Comparison of ENCODE assay signal across 9 cellular contexts in the genomic region with DNA sequence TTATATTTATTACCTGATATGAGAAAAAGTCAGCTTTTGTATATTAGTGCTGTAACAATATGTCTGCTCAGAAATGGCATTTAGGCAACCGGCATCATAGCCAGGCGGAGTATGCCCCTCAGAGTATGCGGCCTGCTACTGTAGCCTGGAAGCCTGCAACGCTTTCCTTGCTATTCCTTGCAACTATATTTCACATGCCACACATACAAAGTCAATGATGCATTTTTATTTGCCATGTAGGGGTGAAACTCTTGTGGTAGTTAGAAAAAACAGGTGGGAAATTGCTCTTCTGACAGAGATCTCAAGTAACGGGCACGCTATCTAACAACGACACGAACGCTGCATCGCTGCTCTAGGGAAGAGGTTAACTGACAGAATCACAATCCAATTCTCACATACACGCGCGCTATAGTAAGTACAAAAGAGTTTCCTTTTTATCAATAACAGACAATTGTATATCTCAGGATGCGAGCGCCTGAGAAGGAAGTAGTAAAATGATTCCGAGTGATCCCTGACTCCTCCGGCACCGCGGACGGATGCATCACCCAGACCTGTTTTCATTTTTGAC. TPM values are rescaled to one million over a fixed set of nuclear protein-coding genes. Genes with fewer than 3 reads are reported as not detected.
DNase-seq lines count a peak whose midpoint lies in the region; ATAC-seq and TF ChIP-seq lines count a peak whose summit lies in the region.
"Had no signal": no experiment of that assay in that cellular context is flagged by ENCODE, and none has a peak within 500 bp of the region (broad histone marks: within the 10 kb centered on the region; RNA-seq: fewer than 3 reads in every experiment).

No MANE protein-coding gene starts in this region.

- H3K4me2 ChIP-seq in H9 (ENCODE audit: insufficient read depth, insufficient read length, low read length): peak overlapping the region; percentile 0

- no peak overlapping the region for H4K5ac ChIP-seq in H9 (ENCODE audit: insufficient read length, low read depth, low read length)

- H3K56ac ChIP-seq in H9 (ENCODE audit: insufficient read length, low read depth, low read length): no peak overlapping the region

- no peak overlapping the region for H3K9ac ChIP-seq in H9 (ENCODE audit: extremely low read depth, insufficient read length, low read length)

- H3K27ac ChIP-seq in H9 (ENCODE audit: insufficient read length, low read depth, low read length) (no peak overlapping the region), ectodermal cell (ENCODE audit: insufficient read depth, low read depth, low read length, poor library complexity, severe bottlenecking) (no peak overlapping the region)
- H3K27ac ChIP-seq: adrenal gland had no signal

- H3K27ac Mint-ChIP-seq in CD14-positive monocyte (no peak overlapping the region), H9 (no peak overlapping the region), nephron progenitor cell (no peak overlapping the region)

- WGBS in H9 (ENCODE audit: extremely low coverage, insufficient read length, low lambda C conversion rate): no CpG with 5 or more reads among the region's 20 CpGs
- WGBS in ectodermal cell, 2 experiments: 2 to 3% methylated on average over 19 to 20 of the region's 20 CpGs

- H4K20me1 ChIP-seq in H9 (ENCODE audit: control insufficient read depth, insufficient read depth, insufficient read length): no peaks in the 10 kb centered on the region

- H3K4me3 Mint-ChIP-seq in CD14-positive monocyte: peak overlapping the region; percentile 16 to 80
- H3K4me3 Mint-ChIP-seq in H9: peak overlapping the region; percentile 14 to 82; a peak in 4 of 5 replicates
- peak overlapping the region; percentile 78 for H3K4me3 Mint-ChIP-seq in nephron progenitor cell

- no peak overlapping the region for H4K8ac ChIP-seq in H9 (replicated peaks; ENCODE audit: insufficient read length, low read depth, low read length)

- H3K9me3 Mint-ChIP-seq in CD14-positive monocyte (peaks cover 0 to 35% (median 4%) of the 10 kb centered on the region in 7 donors), H9 (peaks cover 0 to 8% of the 10 kb centered on the region in 2 experiments; a peak in 3 of 5 replicates), nephron progenitor cell (no peaks in the 10 kb centered on the region)

- no peak overlapping the region for H2BK15ac ChIP-seq in H9 (ENCODE audit: low read depth, low read length)

- H3K4me1 ChIP-seq in H9 (ENCODE audit: insufficient read depth, low read length) (peaks cover 3% of the 10 kb centered on the region; the same call in 1 of the 2 replicates), ectodermal cell (ENCODE audit: control insufficient read depth, insufficient read depth, low read length) (peaks cover 17% of the 10 kb centered on the region)

- H3K27me3 ChIP-seq in H9 (ENCODE audit: insufficient read depth, low read length): peaks cover 72% of the 10 kb centered on the region
- H3K27me3 ChIP-seq in ectodermal cell (ENCODE audit: control insufficient read depth, insufficient read depth, low read length, poor library complexity, severe bottlenecking): peaks cover 99% of the 10 kb centered on the region

- H2AFZ ChIP-seq in H9 (ENCODE audit: low read length): no peak overlapping the region

- no peak for TF ChIP-seq CTCF in CD14-positive monocyte (IDR thresholded peaks at IDR 0.05)
- TF ChIP-seq CTCF in H9 (conservative IDR thresholded peaks at IDR 0.05): peak; percentile 42; the same call in 2 of the 3 replicates
- TF ChIP-seq CTCF in nephron progenitor cell (IDR thresholded peaks at IDR 0.05): peak; percentile 20

- H3K79me1 ChIP-seq in H9 (ENCODE audit: insufficient read depth, low read depth, low read length, poor library complexity, severe bottlenecking): no peaks in the 10 kb centered on the region

- no peak overlapping the region for H3K14ac ChIP-seq in H9 (ENCODE audit: insufficient read depth, low read length)

- H3K36me3 Mint-ChIP-seq in CD14-positive monocyte (peaks cover 0 to 6% of the 10 kb centered on the region in 2 donors), H9 (ENCODE audit: insufficient read depth in 1 of 3, low read depth in 3 of 3) (no peaks in the 10 kb centered on the region; a peak in 1 of 7 replicates), nephron progenitor cell (ENCODE audit: low read depth) (no peaks in the 10 kb centered on the region)

- no peak overlapping the region for H3K4ac ChIP-seq in H9 (ENCODE audit: low read depth, low read length)

- H3K79me2 ChIP-seq in H9 (ENCODE audit: insufficient read depth, low read length): no peaks in the 10 kb centered on the region

- H3K23ac ChIP-seq in H9 (ENCODE audit: insufficient read length, low read depth, low read length): no peak overlapping the region

- H3K9me3 ChIP-seq in H9 (ENCODE audit: control insufficient read depth, low read depth, low read length) (no peaks in the 10 kb centered on the region), ectodermal cell (ENCODE audit: control insufficient read depth, low read length) (no peaks in the 10 kb centered on the region)
- H3K9me3 ChIP-seq: adrenal gland had no signal

- H2BK120ac ChIP-seq in H9 (ENCODE audit: low read depth, low read length, poor library complexity, severe bottlenecking): no peak overlapping the region

- no peak overlapping the region for H2BK20ac ChIP-seq in H9 (ENCODE audit: low read depth, low read length, poor library complexity, severe bottlenecking)

- H3K4me1 Mint-ChIP-seq in CD14-positive monocyte (peaks cover 16% of the 10 kb centered on the region), H9 (peaks cover 30 to 62% of the 10 kb centered on the region in 2 experiments), nephron progenitor cell (peaks cover 83% of the 10 kb centered on the region)

- H3K36me3 ChIP-seq in ectodermal cell (ENCODE audit: control insufficient read depth, insufficient read depth, low read length): no peaks in the 10 kb centered on the region
- H3K36me3 ChIP-seq: adrenal gland had no signal

- H2AK5ac ChIP-seq in H9 (ENCODE audit: insufficient read length, low read length): no peak overlapping the region

- no peak overlapping the region for H2BK5ac ChIP-seq in H9 (ENCODE audit: insufficient read length, low read length)

- H3K27me3 Mint-ChIP-seq in CD14-positive monocyte (ENCODE audit: low read depth in 3 of 3) (peaks cover 78 to 89% (median 78%) of the 10 kb centered on the region in 3 donors), H9 (ENCODE audit: low read depth) (peaks cover 95% of the 10 kb centered on the region), nephron progenitor cell (ENCODE audit: low read depth, poor library complexity) (peaks cover 91% of the 10 kb centered on the region)

- H3K18ac ChIP-seq in H9 (ENCODE audit: insufficient read length, low read depth, low read length): no peak overlapping the region

- no peak overlapping the region for H4K91ac ChIP-seq in H9 (ENCODE audit: insufficient read length, low read depth, low read length)

- H3K23me2 ChIP-seq in H9 (ENCODE audit: insufficient read length, low read depth, low read length, poor library complexity, severe bottlenecking): peaks cover 11% of the 10 kb centered on the region

- H3T11ph ChIP-seq in H9 (ENCODE audit: low read length): no peak overlapping the region

- H2BK12ac ChIP-seq in H9 (ENCODE audit: insufficient read length, low read depth, low read length): no peak overlapping the region

- intact Hi-C loops in CD14-positive monocyte (cut with micrococcal nuclease): no loop called here

- H3K4me3 ChIP-seq in ectodermal cell (ENCODE audit: insufficient read depth, low read depth, low read length): peak overlapping the region; percentile 31
- H3K4me3 ChIP-seq: adrenal gland had no signal

- DNase-seq in CD14-positive monocyte (ENCODE audit: low spot score): no peak
- no peak for DNase-seq in H9
- DNase-seq in nephron progenitor cell: no peak
- no peak for DNase-seq in iPS-NIHi7 (ENCODE audit: extremely low spot score)
- DNase-seq in stimulated activated CD4-positive, alpha-beta T cell treated with anti-CD3 and anti-CD28 coated beads, Interleukin-2, amount 100 ng/mL, for 48 hours: no peak
- DNase-seq: adrenal gland had no signal

- ATAC-seq in GM21447 (IDR thresholded peaks at IDR 0.05; ENCODE audit: unreplicated experiment) (no peak), GM21619 (IDR thresholded peaks at IDR 0.05; ENCODE audit: unreplicated experiment) (no peak)

RNA-seq across cellular contexts. Expression of a gene that starts 5.9 kb away (rescaled TPM):
- not detected for polyA plus RNA-seq in CD14-positive monocyte
- total RNA-seq in H9 (2021): 0.04 and 0.22 TPM in 2 replicates
- polyA plus RNA-seq in ectodermal cell (2013, experiment 1 of 4): 2.3 TPM
- polyA plus RNA-seq in ectodermal cell (2013, experiment 2 of 4): 2.6 TPM
- polyA plus RNA-seq in ectodermal cell (2013, experiment 3 of 4): 2.8 TPM
- polyA plus RNA-seq in ectodermal cell (2013, experiment 4 of 4): 4.4 TPM
